ENCODE assay signal across 8 cellular contexts in the genomic region with DNA sequence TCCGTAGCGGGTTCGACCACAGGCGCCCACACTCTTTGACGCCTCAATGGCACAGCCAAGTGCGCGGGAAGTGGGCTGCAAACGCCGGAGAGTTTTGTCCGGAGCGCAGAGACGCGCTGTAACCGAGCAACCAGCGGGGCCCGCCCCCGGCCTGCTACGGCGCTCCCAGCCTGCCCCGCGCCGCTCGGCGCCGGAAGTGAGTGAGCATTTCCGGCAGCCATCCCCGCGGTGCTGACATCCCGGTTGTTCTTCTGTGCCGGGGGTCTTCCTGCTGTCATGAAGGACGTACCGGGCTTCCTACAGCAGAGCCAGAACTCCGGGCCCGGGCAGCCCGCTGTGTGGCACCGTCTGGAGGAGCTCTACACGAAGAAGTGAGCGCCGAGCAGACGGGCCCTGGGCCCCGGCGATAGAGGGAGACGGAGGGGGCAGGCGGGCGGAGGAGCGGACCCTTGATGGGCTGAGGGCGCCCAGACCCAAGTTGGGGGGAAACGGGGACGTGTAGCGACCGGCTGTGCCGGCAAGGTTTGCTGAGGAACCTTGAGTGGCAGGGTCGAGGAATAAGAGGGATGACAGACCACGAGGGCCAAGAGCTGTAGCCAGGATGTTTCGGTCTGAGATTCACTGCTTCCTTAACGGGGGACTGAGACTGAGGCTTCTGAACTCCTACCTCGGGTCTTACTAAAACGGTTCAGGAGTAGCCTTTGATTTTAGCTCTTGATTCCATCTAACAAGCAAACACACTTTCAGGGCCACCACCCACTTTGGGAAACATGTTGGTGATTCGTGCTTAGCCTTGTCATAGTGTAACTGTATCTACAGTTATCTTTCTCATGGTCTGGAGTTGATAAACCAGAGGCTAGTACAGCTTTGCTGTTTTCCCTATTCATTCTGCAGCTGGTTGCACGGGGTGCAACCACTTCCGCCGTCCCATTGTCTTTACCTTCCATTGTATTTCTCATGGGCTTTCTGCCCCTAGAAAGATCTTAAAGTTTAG. TPM values are rescaled to one million over a fixed set of nuclear protein-coding genes. Genes with fewer than 3 reads are reported as not detected.
A peak's percentile ranks its signal among the peaks of the same experiment; 100 is the strongest.
DNase-seq lines count a peak whose midpoint lies in the region; ATAC-seq, FAIRE-seq and TF ChIP-seq lines count a peak whose summit lies in the region.

A gene (plus strand): TSS at position 203 of the 994 bp plus-strand sequence. CDS start 74 bp downstream, at position 277.

- DNase-seq in SJCRH30 (peak; percentile 85 to 87), frontal cortex (ENCODE audit: low spot score in 2 of 2) (peak; percentile 93 to 94), neuronal stem cell (ENCODE audit: low spot score) (peak; percentile 81)
- DNase-seq in activated naive CD4-positive, alpha-beta T cell (lab: John Stamatoyannopoulos, UW): peak; percentile 75 to 88 (median 76)

- H4K8ac ChIP-seq in neuronal stem cell (ENCODE audit: low read depth, low read length): no peak within 1 kb of the TSS

- H3K27me3 ChIP-seq in DOHH2 (ENCODE audit: control insufficient read depth, low read length) (no peaks in the 10 kb centered on the region), SJCRH30 (no peaks in the 10 kb centered on the region), neuronal stem cell (ENCODE audit: control insufficient read depth in 3 of 3, insufficient read depth in 3 of 3, low read depth in 1 of 3, low read length in 3 of 3) (no peaks in the 10 kb centered on the region)

- peak within 1 kb of the TSS; percentile 99 for H3K4me3 ChIP-seq in DOHH2 (ENCODE audit: low read length)
- H3K4me3 ChIP-seq in SJCRH30: peak within 1 kb of the TSS; percentile 90
- H3K4me3 ChIP-seq in neuronal stem cell (ENCODE audit: low read length in 2 of 2): peak within 1 kb of the TSS; percentile 97 to 100

- H2BK12ac ChIP-seq in neuronal stem cell (ENCODE audit: low read length): no peak within 1 kb of the TSS

- H3K4me2 ChIP-seq in DOHH2 (ENCODE audit: low read length) (peak within 1 kb of the TSS; percentile 99), neuronal stem cell (ENCODE audit: insufficient read depth, low read length, poor library complexity, severe bottlenecking) (peak within 1 kb of the TSS; percentile 96)

- no peak within 1 kb of the TSS for H2BK120ac ChIP-seq in neuronal stem cell (ENCODE audit: low read depth, low read length)

- H4K91ac ChIP-seq in neuronal stem cell (ENCODE audit: low read depth, low read length, poor library complexity): no peak within 1 kb of the TSS

- H2AFZ ChIP-seq in neuronal stem cell (ENCODE audit: low read length): peak within 1 kb of the TSS; percentile 96

- H2BK15ac ChIP-seq in neuronal stem cell (ENCODE audit: low read length): no peak within 1 kb of the TSS

- H3K4ac ChIP-seq in neuronal stem cell (ENCODE audit: low read length): no peak within 1 kb of the TSS

- H3K36me3 ChIP-seq in DOHH2 (ENCODE audit: control insufficient read depth, low read length) (peaks cover 38% of the 10 kb centered on the region), KOPT-K1 (ENCODE audit: insufficient read depth, low read length) (peaks cover 37% of the 10 kb centered on the region), SJCRH30 (peaks cover 7% of the 10 kb centered on the region; the same call in 1 of the 2 replicates), neuronal stem cell (replicated peaks in 1 of 2; ENCODE audit: control insufficient read depth in 2 of 2, insufficient read depth in 2 of 2, low read length in 2 of 2) (peaks cover 5 to 41% of the 10 kb centered on the region in 2 donors)

- peak within 1 kb of the TSS; percentile 94 for H3K14ac ChIP-seq in neuronal stem cell (ENCODE audit: low read length)

- ATAC-seq in GM21717 (IDR thresholded peaks at IDR 0.05; ENCODE audit: unreplicated experiment): peak; percentile 78

- peak within 1 kb of the TSS; percentile 96 for H3K18ac ChIP-seq in neuronal stem cell (ENCODE audit: low read length)

- TF ChIP-seq CTCF in DOHH2 (IDR thresholded peaks at IDR 0.05; ENCODE audit: low read depth, low read length, poor library complexity, severe bottlenecking): no peak
- no peak for TF ChIP-seq CTCF in subcutaneous adipose tissue (IDR thresholded peaks at IDR 0.05; ENCODE audit: low read depth)

- H3K9me3 ChIP-seq in DOHH2 (ENCODE audit: control insufficient read depth, insufficient read depth, low read length) (no peaks in the 10 kb centered on the region), KOPT-K1 (ENCODE audit: insufficient read depth, low read length, poor library complexity, severe bottlenecking) (no peaks in the 10 kb centered on the region), SJCRH30 (replicated peaks) (no peaks in the 10 kb centered on the region), neuronal stem cell (replicated peaks in 1 of 2; ENCODE audit: control insufficient read depth in 2 of 2, insufficient read depth in 1 of 2, low read depth in 1 of 2, low read length in 2 of 2) (no peaks in the 10 kb centered on the region)

- peak within 1 kb of the TSS; percentile 89 for H3K23ac ChIP-seq in neuronal stem cell (ENCODE audit: low read depth, low read length, poor library complexity)

- FAIRE-seq in frontal cortex (lab: Jason Lieb, UNC): no peak

- peaks cover 6% of the 10 kb centered on the region for H3K79me1 ChIP-seq in neuronal stem cell (ENCODE audit: low read depth, low read length)

- peak within 1 kb of the TSS; percentile 94 for H2BK5ac ChIP-seq in neuronal stem cell (ENCODE audit: low read length)

- WGBS in neuronal stem cell (ENCODE audit: extremely low coverage in 2 of 2, insufficient read length in 2 of 2, insufficient replicate concordance in 1 of 2), 2 donors: no CpG with 5 or more reads among the region's 62 CpGs

- peak within 1 kb of the TSS; percentile 90 for H3K9ac ChIP-seq in neuronal stem cell (ENCODE audit: low read depth, low read length, poor library complexity)

- H3K4me1 ChIP-seq in DOHH2 (ENCODE audit: control insufficient read depth, low read length) (peaks cover 20% of the 10 kb centered on the region), SJCRH30 (peaks cover 5% of the 10 kb centered on the region), neuronal stem cell (ENCODE audit: control insufficient read depth in 2 of 2, insufficient read depth in 1 of 2, low read depth in 1 of 2, low read length in 2 of 2) (peaks cover 0 to 4% of the 10 kb centered on the region in 2 donors)

- peaks cover 3% of the 10 kb centered on the region; the same call in 1 of the 2 replicates for H3F3A ChIP-seq in DOHH2 (ENCODE audit: control insufficient read depth, insufficient read depth)

- H2AK5ac ChIP-seq in neuronal stem cell (ENCODE audit: low read depth, low read length): peak within 1 kb of the TSS; percentile 38

- peak within 1 kb of the TSS; percentile 91 for H3K27ac ChIP-seq in DOHH2 (ENCODE audit: low read depth, low read length)
- H3K27ac ChIP-seq in KOPT-K1 (ENCODE audit: low read depth, low read length, poor library complexity, severe bottlenecking): peak within 1 kb of the TSS; percentile 85
- H3K27ac ChIP-seq in SJCRH30: peak within 1 kb of the TSS; percentile 64
- peak within 1 kb of the TSS; percentile 91 for H3K27ac ChIP-seq in neuronal stem cell (replicated peaks; ENCODE audit: low read length)

- H4K20me1 ChIP-seq in DOHH2 (ENCODE audit: control insufficient read depth, insufficient read depth, low read depth, low read length): no peaks in the 10 kb centered on the region; the same call in 1 of the 2 replicates

- H3K79me2 ChIP-seq in DOHH2 (ENCODE audit: control insufficient read depth, low read length): peaks cover 61% of the 10 kb centered on the region

- H3K9me2 ChIP-seq in DOHH2 (replicated peaks; ENCODE audit: control insufficient read depth, low read length): no peaks in the 10 kb centered on the region

RNA-seq across cellular contexts. Expression of the gene that starts here (rescaled TPM):
- total RNA-seq in SJCRH30 (2014; rRNA removed; shearing (Covaris generic)): 127 and 131 TPM in 2 replicates
- total RNA-seq in frontal cortex (102 TPM), subcutaneous adipose tissue (100 to 1,000 TPM in 2 of 4 donors, 10 to 100 TPM in 2; 57.8 to 118 (median 93.8) TPM)
- polyA plus RNA-seq in neuronal stem cell (2013, experiment 1 of 2): 70.9 TPM
- polyA plus RNA-seq in neuronal stem cell (2013, experiment 2 of 2): 69.7 TPM

Comparison
In these comparisons a context has a peak if more than half of its experiments do, and no peak if none do; other contexts are left out.
1. Peak in every context shown above with its lines: DNase-seq, ATAC-seq, H3K4me3 ChIP-seq and H3K27ac ChIP-seq.